In the genomic region with DNA sequence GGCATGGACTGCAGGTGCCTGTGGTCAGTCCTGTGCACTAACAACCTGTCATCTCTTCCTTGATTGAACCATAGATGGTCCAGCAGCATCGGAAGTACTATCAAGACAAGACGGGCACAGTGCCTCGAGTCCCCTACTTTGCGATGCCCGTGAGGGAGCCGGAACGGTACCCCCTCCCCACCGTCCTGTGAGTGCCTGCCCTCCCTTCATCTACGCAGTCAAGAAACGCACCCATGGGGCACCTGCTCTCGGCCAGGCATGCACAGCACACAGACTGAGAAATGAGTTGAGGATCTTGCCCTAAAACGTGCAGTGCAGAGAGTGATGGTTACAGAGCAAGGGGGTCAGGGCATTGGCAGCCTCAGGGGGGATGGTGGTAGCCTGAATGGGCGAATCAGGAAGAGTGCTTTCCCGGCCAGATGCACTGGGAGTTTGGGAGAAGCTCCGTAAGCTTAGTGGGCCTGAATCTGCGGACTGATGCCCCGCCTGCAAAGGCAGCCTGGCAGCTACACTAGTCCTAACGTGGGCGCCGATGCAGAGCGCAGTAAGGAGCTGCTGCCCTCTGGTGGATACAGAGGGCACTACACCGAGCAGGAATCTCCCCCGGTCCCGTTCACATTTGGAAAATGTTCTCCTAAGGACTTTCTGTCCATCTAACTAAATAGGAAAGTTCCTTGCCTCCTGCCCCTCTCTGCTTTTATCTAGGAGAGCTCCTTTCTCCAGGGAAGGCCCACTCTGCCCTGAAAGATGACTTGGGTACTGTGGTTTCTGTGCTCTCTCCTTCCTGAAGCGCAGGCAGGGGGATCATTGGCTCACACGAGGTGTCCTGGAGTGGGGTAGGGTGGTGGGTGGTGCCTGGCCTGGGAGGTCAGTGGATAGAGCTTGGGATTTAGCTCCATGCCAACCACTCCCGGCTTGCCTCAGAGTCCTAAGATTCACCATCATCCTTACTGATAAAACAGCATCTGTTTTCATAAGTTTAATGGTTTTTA, we compare ENCODE assay signal across 8 cellular contexts.
DNase-seq lines count a peak whose midpoint lies in the region; ATAC-seq, FAIRE-seq and TF ChIP-seq lines count a peak whose summit lies in the region.

No MANE protein-coding gene starts in this region.

- no peak overlapping the region for H3K4ac ChIP-seq in mesenchymal stem cell (ENCODE audit: low read depth in 1 of 2, low read length in 2 of 2)

- H2BK120ac ChIP-seq in mesenchymal stem cell (ENCODE audit: low read depth, low read length): no peak overlapping the region

- H3K36me3 ChIP-seq in BJ (ENCODE audit: control insufficient read depth, insufficient read depth, low read length) (no peaks in the 10 kb centered on the region), mesenchymal stem cell (ENCODE audit: control insufficient read depth in 1 of 2, insufficient read depth in 2 of 2, low read depth in 1 of 2, low read length in 2 of 2) (no peaks in the 10 kb centered on the region)

- no peak for FAIRE-seq in H54 (lab: Jason Lieb, UNC)

- no peak overlapping the region for H2AFZ ChIP-seq in mesenchymal stem cell (ENCODE audit: low read depth, low read length)

- H3K4me3 ChIP-seq in BJ (ENCODE audit: low read depth, low read length): no peak overlapping the region
- H3K4me3 ChIP-seq in mesenchymal stem cell (ENCODE audit: insufficient read depth in 1 of 2, low read depth in 1 of 2, low read length in 2 of 2): no peak overlapping the region

- no peak overlapping the region for H3K14ac ChIP-seq in mesenchymal stem cell (ENCODE audit: low read length in 2 of 2)

- POLR2A ChIA-PET in BJ (lab: Charles Lee): no interaction called here

- no peak overlapping the region for H3K18ac ChIP-seq in mesenchymal stem cell (ENCODE audit: low read depth in 1 of 2, low read length in 2 of 2)

- H3K9me3 ChIP-seq in mesenchymal stem cell (ENCODE audit: control insufficient read depth, low read length): no peaks in the 10 kb centered on the region

- no peaks in the 10 kb centered on the region for H3K79me1 ChIP-seq in mesenchymal stem cell (replicated peaks; ENCODE audit: low read length, poor library complexity, severe bottlenecking)

- no peak overlapping the region for H3K9ac ChIP-seq in mesenchymal stem cell (ENCODE audit: low read length)

- H2BK5ac ChIP-seq in mesenchymal stem cell (ENCODE audit: low read depth, low read length, poor library complexity, severe bottlenecking): no peak overlapping the region

- no peak overlapping the region for H3K4me2 ChIP-seq in mesenchymal stem cell (ENCODE audit: low read length, poor library complexity, severe bottlenecking)

- peak overlapping the region; percentile 65 for H2BK15ac ChIP-seq in mesenchymal stem cell (ENCODE audit: low read depth, poor library complexity, severe bottlenecking)

- no peak overlapping the region for H3K23ac ChIP-seq in mesenchymal stem cell (ENCODE audit: low read length in 2 of 2)

- TF ChIP-seq CTCF in BJ (IDR thresholded peaks at IDR 0.05; ENCODE audit: insufficient read depth, low read depth, low read length): peak; percentile 98

- TF ChIP-seq POLR2A in H54 (IDR thresholded peaks at IDR 0.05; ENCODE audit: low read depth, low read length): no peak

- no peak for DNase-seq in BJ (ENCODE audit: low read depth)
- DNase-seq in H54 (ENCODE audit: insufficient read length, low spot score): peak; percentile 87
- peak; percentile 27 to 83 for DNase-seq in NCI-H526 (lab: John Stamatoyannopoulos, UW)
- DNase-seq in activated CD4-positive, alpha-beta T cell treated with anti-CD3 and anti-CD28 coated beads, Interleukin-2, amount 50 U/mL, for 4 hours: peak; percentile 47 to 53
- DNase-seq in effector CD4-positive, alpha-beta T cell: peak; percentile 42
- DNase-seq in mesenchymal stem cell: peak; percentile 57
- peak; percentile 36 to 40 for DNase-seq in stimulated activated CD8-positive, alpha-beta memory T cell treated with anti-CD3 and anti-CD28 coated beads, Interleukin-15, amount 100 ng/mL, for 48 hours (ENCODE audit: low read depth in 2 of 2)

- whole genome bisulfite sequencing in mesenchymal stem cell: 45% methylated on average over 26 of the region's 27 CpGs

- peaks cover 2% of the 10 kb centered on the region for H3K4me1 ChIP-seq in mesenchymal stem cell (ENCODE audit: control insufficient read depth, insufficient read depth, low read depth, low read length)

- no peak overlapping the region for H2BK12ac ChIP-seq in mesenchymal stem cell (ENCODE audit: low read length in 2 of 2)

- H2AK5ac ChIP-seq in mesenchymal stem cell (ENCODE audit: low read length, severe bottlenecking): no peak overlapping the region

- H3K27me3 ChIP-seq in BJ (ENCODE audit: control insufficient read depth, insufficient read depth, low read length) (peaks cover 23% of the 10 kb centered on the region), mesenchymal stem cell (ENCODE audit: control insufficient read depth in 1 of 2, insufficient read depth in 1 of 2, low read length in 2 of 2) (peaks cover 85 to 98% of the 10 kb centered on the region in 2 experiments)

- peak overlapping the region; percentile 22 for H4K91ac ChIP-seq in mesenchymal stem cell (ENCODE audit: low read length)

- H3K27ac ChIP-seq in mesenchymal stem cell (ENCODE audit: low read length, poor library complexity, severe bottlenecking): no peak overlapping the region

- H4K8ac ChIP-seq in mesenchymal stem cell (ENCODE audit: low read length): no peak overlapping the region

- CTCF ChIA-PET in BJ (lab: Yijun Ruan, JAX): interaction anchor here (0.6 to 6.9 kb wide), 45 partner anchors 8 to 626 kb away, joined by 3 to 76 read pairs (median 4); a partner anchor contains a TSS

- ATAC-seq in GM18861 (IDR thresholded peaks at IDR 0.05; ENCODE audit: unreplicated experiment): no peak
